ENCODE assay signal across 1 cellular context in the genomic region with DNA sequence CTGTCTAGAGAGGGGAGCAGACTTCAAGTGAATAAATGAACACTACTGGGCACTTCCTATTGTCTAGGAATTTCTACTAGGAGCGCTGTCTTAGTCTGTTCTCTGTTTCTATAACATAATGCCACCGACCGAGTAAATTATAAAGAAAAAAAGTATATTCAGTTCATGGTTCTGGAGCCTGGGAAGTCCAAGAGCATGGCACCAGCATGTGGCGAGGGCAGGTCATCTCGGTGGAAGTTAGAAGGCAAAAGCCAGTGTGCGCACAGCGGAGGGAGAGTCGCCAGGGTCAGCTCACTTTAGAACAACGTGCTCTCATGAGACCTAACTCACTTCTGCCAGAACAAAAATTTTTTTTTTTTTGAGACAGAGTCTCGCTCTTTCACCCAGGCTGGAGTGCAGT.
TF ChIP-seq lines count a peak whose summit lies in the region.

No MANE protein-coding gene starts in this region.

TF ChIP-seq in HepG2, 621 proteins besides CTCF, POLR2A, EP300 and RAD21:
- TF ChIP-seq DDIT3 (CRISPR knock-in tag; IDR thresholded peaks at IDR 0.05): no peak
- peak; percentile 98 for TF ChIP-seq ZNF564 (CRISPR knock-in tag; IDR thresholded peaks at IDR 0.05)
